In genomic region chr15:76181705-76182107, GRCh38 we compare ENCODE assay signal across 13 cellular contexts.
DNase-seq lines count a peak whose midpoint lies in the region; ATAC-seq, FAIRE-seq and TF ChIP-seq lines count a peak whose summit lies in the region.
"Had no signal": no experiment of that assay in that cellular context is flagged by ENCODE, and none has a peak within 500 bp of the region (broad histone marks: within the 10 kb centered on the region; RNA-seq: fewer than 3 reads in every experiment).

No MANE protein-coding gene starts in this region.

- TF ChIP-seq CTCF in vagina (IDR thresholded peaks at IDR 0.05) = no peak

- H3K27me3 Mint-ChIP-seq in naive thymus-derived CD4-positive, alpha-beta T cell = peaks cover 20 to 41% (median 34%) of the 10 kb centered on the region in 5 donors

- TF ChIP-seq POLR2A in GM12892 (IDR thresholded peaks at IDR 0.05; ENCODE audit: low read depth, low read length) (no peak), vagina (IDR thresholded peaks at IDR 0.05) (no peak)

- DNase-seq in GM12892 (ENCODE audit: insufficient read length) = peak; percentile 44
- peak in 1 of 9 donors; percentile 34 for DNase-seq in naive thymus-derived CD4-positive, alpha-beta T cell
- no peak for DNase-seq in vagina (ENCODE audit: extremely low spot score in 2 of 2)
- no peak for DNase-seq in pons (ENCODE audit: low spot score)
- DNase-seq in RKO (ENCODE audit: low spot score) = no peak
- no peak for DNase-seq in 8988T
- DNase-seq: C1 segment of cervical spinal cord, mesendoderm, NCI-H1694 treated with DMSO at 0.1 percent for 48 hours, sigmoid colon had no signal

- CTCF ChIA-PET in naive thymus-derived CD4-positive, alpha-beta T cell (lab: Charles Lee) = no interaction called here

- intact Hi-C loops in naive thymus-derived CD4-positive, alpha-beta T cell (cut with micrococcal nuclease) = no loop called here
- intact Hi-C loops in vagina (cut with DNase I) = no loop called here

- H3K4me3 Mint-ChIP-seq in naive thymus-derived CD4-positive, alpha-beta T cell = peak overlapping the region in 1 of 10 donors; percentile 43

- ATAC-seq in GM19463 (IDR thresholded peaks at IDR 0.05; ENCODE audit: unreplicated experiment) = peak; percentile 74
- peak; percentile 82 for ATAC-seq in HG03521 (IDR thresholded peaks at IDR 0.05; ENCODE audit: unreplicated experiment)
- peak; percentile 32 for ATAC-seq in naive thymus-derived CD4-positive, alpha-beta T cell

- H3K27me3 ChIP-seq in naive thymus-derived CD4-positive, alpha-beta T cell (ENCODE audit: control insufficient read depth in 2 of 2, insufficient read depth in 2 of 2, low read length in 2 of 2) = no peaks in the 10 kb centered on the region
- no peaks in the 10 kb centered on the region for H3K27me3 ChIP-seq in vagina

- no peak overlapping the region for H3K4me3 ChIP-seq in naive thymus-derived CD4-positive, alpha-beta T cell (ENCODE audit: low read length)
- no peak overlapping the region for H3K4me3 ChIP-seq in vagina
- H3K4me3 ChIP-seq: sigmoid colon had no signal

- POLR2A ChIA-PET in naive thymus-derived CD4-positive, alpha-beta T cell (lab: Charles Lee) = no interaction called here

- FAIRE-seq in GM12892 (lab: Jason Lieb, UNC) = peak; percentile 87
- FAIRE-seq: frontal cortex had no signal

- no peak overlapping the region for H3K27ac ChIP-seq in naive thymus-derived CD4-positive, alpha-beta T cell (ENCODE audit: low read depth, low read length)
- no peak overlapping the region for H3K27ac ChIP-seq in vagina
- H3K27ac ChIP-seq: sigmoid colon had no signal

- no peaks in the 10 kb centered on the region for H3K9me3 ChIP-seq in naive thymus-derived CD4-positive, alpha-beta T cell (ENCODE audit: control insufficient read depth in 2 of 3, low read length in 3 of 3)
- no peaks in the 10 kb centered on the region for H3K9me3 ChIP-seq in vagina
- H3K9me3 ChIP-seq: sigmoid colon had no signal

- H3K36me3 Mint-ChIP-seq in naive thymus-derived CD4-positive, alpha-beta T cell = peaks cover 0 to 4% (median 0%) of the 10 kb centered on the region in 5 donors

- H3K27ac Mint-ChIP-seq in naive thymus-derived CD4-positive, alpha-beta T cell = peak overlapping the region in 2 of 9 donors; percentile 34 to 48

- H3K36me3 ChIP-seq in naive thymus-derived CD4-positive, alpha-beta T cell (ENCODE audit: control insufficient read depth in 2 of 3, insufficient read depth in 3 of 3, low read length in 3 of 3) = no peaks in the 10 kb centered on the region
- H3K36me3 ChIP-seq in vagina = no peaks in the 10 kb centered on the region
- H3K36me3 ChIP-seq: sigmoid colon had no signal

- no peaks in the 10 kb centered on the region for H3K9me3 Mint-ChIP-seq in naive thymus-derived CD4-positive, alpha-beta T cell

- H3K4me1 Mint-ChIP-seq in naive thymus-derived CD4-positive, alpha-beta T cell = peaks cover 0 to 13% (median 7%) of the 10 kb centered on the region in 7 donors

- no peaks in the 10 kb centered on the region for H3K4me1 ChIP-seq in naive thymus-derived CD4-positive, alpha-beta T cell (ENCODE audit: control insufficient read depth in 2 of 2, insufficient read depth in 2 of 2, low read length in 2 of 2)
- H3K4me1 ChIP-seq in vagina = peaks cover 26% of the 10 kb centered on the region

Comparison
In these comparisons a context has a peak if more than half of its experiments do, and no peak if none do; other contexts are left out.
1. ATAC-seq: peak in every context shown above with its lines; median percentile 82 in HG03521; 74 in GM19463; 32 in naive thymus-derived CD4-positive, alpha-beta T cell.